In the genomic region with DNA sequence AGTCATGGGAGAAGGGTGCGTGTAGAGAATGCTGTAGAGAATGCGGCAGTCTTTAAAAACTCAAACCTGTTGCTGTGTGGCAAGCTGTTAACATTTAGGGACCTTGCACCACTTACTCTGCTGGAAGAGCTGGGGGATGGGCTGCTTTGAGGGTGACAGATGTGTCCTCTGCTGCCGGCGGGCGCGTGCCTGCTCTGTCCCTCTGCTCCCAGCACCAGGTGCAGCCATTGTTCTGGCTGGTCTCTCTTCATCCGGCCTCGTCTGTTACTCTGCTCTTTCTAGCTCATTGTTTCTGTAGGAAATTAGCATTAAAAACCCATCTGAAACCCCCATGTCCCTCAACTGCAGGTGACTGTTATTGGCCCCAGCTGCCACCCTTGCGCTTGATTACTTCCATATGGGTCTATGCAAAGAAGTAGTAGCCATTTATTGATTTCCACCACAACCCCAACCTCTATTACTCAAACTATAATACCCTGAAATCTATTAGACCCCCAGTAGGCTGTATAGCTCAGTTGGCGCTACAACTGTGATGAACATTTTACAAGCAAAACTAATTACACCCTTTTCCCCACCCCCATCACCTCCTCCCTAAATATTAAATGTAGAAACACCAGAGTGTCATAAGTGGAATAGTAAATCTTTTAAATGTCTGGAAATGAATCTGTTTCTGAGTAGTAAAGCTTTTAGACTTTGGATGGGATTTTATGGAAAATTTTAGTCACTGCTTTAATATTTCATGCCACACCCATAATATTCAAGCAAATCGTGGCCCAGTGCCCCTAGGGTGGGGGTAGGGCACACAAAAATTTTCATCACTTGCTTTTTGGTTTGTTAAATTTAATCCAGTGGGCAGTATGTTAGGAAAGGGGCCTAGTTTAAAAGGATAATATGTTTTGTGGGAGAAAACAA, we compare ENCODE assay signal across 9 cellular contexts.
A peak's percentile ranks its signal among the peaks of the same experiment; 100 is the strongest.
DNase-seq lines count a peak whose midpoint lies in the region; ATAC-seq and TF ChIP-seq lines count a peak whose summit lies in the region.
"Had no signal": no experiment of that assay in that cellular context is flagged by ENCODE, and none has a peak within 500 bp of the region (broad histone marks: within the 10 kb centered on the region; RNA-seq: fewer than 3 reads in every experiment).

No MANE protein-coding gene starts in this region.

- no peak overlapping the region for H3K27ac ChIP-seq in lower lobe of right lung
- H3K27ac ChIP-seq: neutrophil had no signal

- CTCF ChIA-PET in GM10248 (lab: Yijun Ruan, JAX), result interaction anchor here (0.9 to 1.5 kb wide), 3 partner anchors 9 to 21 kb away, joined by 3 to 5 read pairs (median 3); no protein-coding TSS in a partner anchor

- intact Hi-C loops in lower lobe of right lung (cut with DNase I), result no loop called here

- H3K36me3 ChIP-seq in lower lobe of right lung, result no peaks in the 10 kb centered on the region
- H3K36me3 ChIP-seq: neutrophil had no signal

- H3K36me3 Mint-ChIP-seq in activated T-cell treated with anti-CD3 and anti-CD28 coated beads, Interleukin-2, amount 50 U/mL, for 72 hours (ENCODE audit: insufficient read depth in 2 of 2), result no peaks in the 10 kb centered on the region

- H3K4me3 Mint-ChIP-seq in activated T-cell treated with anti-CD3 and anti-CD28 coated beads, Interleukin-2, amount 50 U/mL, for 72 hours, result no peak overlapping the region

- H3K4me1 Mint-ChIP-seq in activated T-cell treated with anti-CD3 and anti-CD28 coated beads, Interleukin-2, amount 50 U/mL, for 72 hours (ENCODE audit: low read depth), result peaks cover 41% of the 10 kb centered on the region

- no peaks in the 10 kb centered on the region for H3K9me3 ChIP-seq in lower lobe of right lung
- H3K9me3 ChIP-seq: neutrophil had no signal

- TF ChIP-seq CTCF in GM10248 (IDR thresholded peaks at IDR 0.05; ENCODE audit: control extremely low read depth, extremely low read depth, low read depth, missing control alignments) (no peak), lower lobe of right lung (IDR thresholded peaks at IDR 0.05) (no peak)

- ATAC-seq in lower lobe of right lung, result no peak
- ATAC-seq in activated T-cell treated with anti-CD3 and anti-CD28 coated beads, Interleukin-2, amount 50 U/mL, for 72 hours (replicated peaks in 1 of 2), result no peak
- no peak for ATAC-seq in HG03039 (IDR thresholded peaks at IDR 0.05; ENCODE audit: unreplicated experiment)

- POLR2A ChIA-PET in GM10248 (lab: Yijun Ruan, JAX), result no interaction called here

- H3K27ac Mint-ChIP-seq in activated T-cell treated with anti-CD3 and anti-CD28 coated beads, Interleukin-2, amount 50 U/mL, for 72 hours, result no peak overlapping the region

- H3K27me3 ChIP-seq in lower lobe of right lung (ENCODE audit: low read depth), result no peaks in the 10 kb centered on the region
- H3K27me3 ChIP-seq: neutrophil had no signal

- no peaks in the 10 kb centered on the region for H3K27me3 Mint-ChIP-seq in activated T-cell treated with anti-CD3 and anti-CD28 coated beads, Interleukin-2, amount 50 U/mL, for 72 hours (ENCODE audit: low read depth)

- DNase-seq in GM10248 (ENCODE audit: extremely low spot score) (peak; percentile 30), NCI-H2107 treated with DMSO at 0.1 percent for 48 hours (lab: John Stamatoyannopoulos, UW; ENCODE audit: unreplicated experiment) (peak; percentile 96), dermis microvascular lymphatic vessel endothelial cell (ENCODE audit: low read depth in 2 of 2) (peak; percentile 45 to 54), nucleus accumbens (lab: John Stamatoyannopoulos, UW) (peak in 47 of 56 donors; percentile 5 to 80 (median 40)), lower lobe of right lung (no peak), T1000 (lab: John Stamatoyannopoulos, UW) (no peak)
- no peak for DNase-seq in activated T-cell treated with anti-CD3 and anti-CD28 coated beads, Interleukin-2, amount 50 U/mL, for 72 hours

- no peak overlapping the region for H3K4me3 ChIP-seq in lower lobe of right lung

- H3K9me3 Mint-ChIP-seq in activated T-cell treated with anti-CD3 and anti-CD28 coated beads, Interleukin-2, amount 50 U/mL, for 72 hours, result no peaks in the 10 kb centered on the region

- H3K4me1 ChIP-seq in lower lobe of right lung, result peaks cover 18% of the 10 kb centered on the region

Comparison
In these comparisons a context has a peak if more than half of its experiments do, and no peak if none do; other contexts are left out.
1. DNase-seq: peak in GM10248 (single experiment), NCI-H2107 treated with DMSO at 0.1 percent for 48 hours (single experiment), dermis microvascular lymphatic vessel endothelial cell (2 of 2) and nucleus accumbens (47 of 56); none in lower lobe of right lung (single experiment), activated T-cell treated with anti-CD3 and anti-CD28 coated beads, Interleukin-2, amount 50 U/mL, for 72 hours (0 of 2) and T1000 (single experiment).